ENCODE assay signal across 8 cellular contexts in the genomic region with DNA sequence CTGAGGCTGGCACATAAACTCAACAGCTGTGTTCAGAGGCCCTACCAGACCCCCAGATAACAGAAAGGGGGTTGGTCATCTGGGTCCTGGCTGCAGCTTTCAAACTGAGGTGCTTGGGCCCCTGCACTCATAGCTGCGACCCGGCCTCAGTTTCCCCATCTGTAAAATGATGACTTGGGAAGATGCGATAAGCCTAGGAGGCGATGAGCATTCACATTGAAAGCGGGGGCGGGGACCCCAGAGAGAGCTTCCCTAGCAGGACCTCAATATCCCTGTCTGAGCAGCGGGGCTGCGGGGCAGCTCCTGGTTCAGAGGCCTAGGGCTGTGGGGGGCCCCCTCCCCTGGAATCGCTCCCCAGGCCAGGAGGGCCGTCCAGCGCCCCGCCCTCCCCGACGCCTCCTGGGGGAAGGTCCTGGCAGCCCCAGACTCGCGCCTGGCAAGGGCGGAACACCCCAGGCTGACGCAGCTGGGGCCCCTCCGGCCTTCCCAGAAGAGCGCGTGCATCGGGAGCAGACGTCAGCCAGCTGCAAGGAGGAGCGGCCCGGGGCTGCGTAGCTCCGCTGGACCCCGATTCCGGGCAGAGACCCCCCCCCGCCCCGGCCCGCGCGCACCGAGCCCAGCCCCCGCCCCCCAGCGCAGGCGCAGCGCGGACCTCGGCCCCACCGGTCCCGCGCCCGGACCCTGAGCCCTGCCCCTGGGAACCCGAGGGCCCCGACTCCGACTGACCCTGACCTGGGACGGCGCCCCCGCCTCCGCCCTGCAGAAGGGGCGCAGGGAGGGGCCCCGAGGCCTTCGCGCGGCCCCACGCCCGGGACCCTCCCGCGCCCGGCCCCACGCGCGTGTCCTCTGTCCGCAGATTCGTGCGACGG. TPM values are rescaled to one million over a fixed set of nuclear protein-coding genes. Genes with fewer than 3 reads are reported as not detected.
DNase-seq lines count a peak whose midpoint lies in the region; ATAC-seq and TF ChIP-seq lines count a peak whose summit lies in the region.

No MANE protein-coding gene starts in this region.

- peak overlapping the region; percentile 68 for H3K4me3 ChIP-seq in HFF-Myc (replicated peaks; ENCODE audit: low read depth, low read length)

- no peak for TF ChIP-seq CTCF in HFF-Myc (IDR thresholded peaks at IDR 0.05; ENCODE audit: low read depth, low read length, missing control alignments)

- DNase-seq in NCI-H2171 treated with DMSO at 0.1 percent for 48 hours (lab: John Stamatoyannopoulos, UW) (peak; percentile 55), NCI-H2171 (lab: John Stamatoyannopoulos, UW) (no peak), HFF-Myc (ENCODE audit: extremely low read depth, low read depth) (no peak), NCI-H446 treated with DMSO at 0.1 percent for 48 hours (lab: John Stamatoyannopoulos, UW) (peak; percentile 6), amniotic epithelial cell (ENCODE audit: low read depth) (peak; percentile 78), left cardiac atrium (peak; percentile 88), pons (ENCODE audit: low spot score) (peak; percentile 35), NCI-H1694 (lab: John Stamatoyannopoulos, UW) (no peak)

- ATAC-seq in left cardiac atrium: peak; percentile 8 to 44

- intact Hi-C loops in left cardiac atrium (cut with DNase I): no loop called here

RNA-seq across cellular contexts. Expression of a gene that starts 3.5 kb away (rescaled TPM):
- 100 to 1,000 TPM in 1 of 2 donors, 10 to 100 TPM in 1; 33.5 to 118 TPM for total RNA-seq in left cardiac atrium

RNA-seq across cellular contexts. Expression of a gene that starts 15.6 kb away (rescaled TPM):
- not detected for total RNA-seq in left cardiac atrium

RNA-seq across cellular contexts. Expression of a gene that starts 16.6 kb away (rescaled TPM):
- 10 to 100 TPM; 19.2 to 35.9 TPM for total RNA-seq in left cardiac atrium

RNA-seq across cellular contexts. Expression of a gene that starts 29.1 kb away (rescaled TPM):
- 10 to 100 TPM; 48.9 to 49.7 TPM for total RNA-seq in left cardiac atrium

RNA-seq across cellular contexts. Expression of a gene that starts 40.0 kb away (rescaled TPM):
- total RNA-seq in left cardiac atrium: under 1 TPM in 1 of 2 donors, not detected in 1; 0.44 TPM

Comparison
In these comparisons a context has a peak if more than half of its experiments do, and no peak if none do; other contexts are left out.
1. DNase-seq: peak in NCI-H2171 treated with DMSO at 0.1 percent for 48 hours (single experiment), NCI-H446 treated with DMSO at 0.1 percent for 48 hours (single experiment), amniotic epithelial cell (single experiment), left cardiac atrium (single experiment) and pons (single experiment); none in NCI-H2171 (single experiment), HFF-Myc (single experiment) and NCI-H1694 (single experiment).